ENCODE assay signal across 12 cellular contexts in the genomic region with DNA sequence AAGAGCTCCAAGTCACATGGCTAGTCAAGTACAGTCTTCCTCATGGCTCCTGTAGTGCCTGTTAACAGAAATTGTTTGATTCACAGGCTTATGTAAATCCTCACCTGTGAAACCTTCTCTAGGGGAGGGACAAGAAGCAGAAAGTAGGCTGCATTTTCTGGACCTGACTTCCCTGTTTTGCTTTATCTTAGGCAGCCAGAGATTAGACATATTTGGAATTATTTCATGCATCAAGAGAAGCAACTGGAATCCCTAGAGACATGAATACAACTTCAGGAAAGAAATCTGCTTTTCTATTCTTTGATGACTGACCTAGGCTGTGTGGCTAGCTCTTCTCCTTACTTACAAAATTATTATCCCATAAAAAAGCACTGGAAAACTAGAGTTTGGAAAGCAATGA. TPM values are rescaled to one million over a fixed set of nuclear protein-coding genes. Genes with fewer than 3 reads are reported as not detected.
DNase-seq lines count a peak whose midpoint lies in the region; TF ChIP-seq lines count a peak whose summit lies in the region.
"Had no signal": no experiment of that assay in that cellular context is flagged by ENCODE, and none has a peak within 500 bp of the region (broad histone marks: within the 10 kb centered on the region; RNA-seq: fewer than 3 reads in every experiment).

No MANE protein-coding gene starts in this region.

- H3K9me3 Mint-ChIP-seq in activated CD4-positive, alpha-beta T cell treated with anti-CD3 and anti-CD28 coated beads, Interleukin-2, amount 10 ng/mL, durations not matched to agents 24 days and 14 days, result no peaks in the 10 kb centered on the region
- H3K9me3 Mint-ChIP-seq: T-helper 2 cell treated with Interferon-gamma antibody and Interleukin-4, amounts not matched to agents 5 μg/mL and 100 μg/mL, for 36 hours had no signal

- intact Hi-C loops in activated CD4-positive, alpha-beta T cell treated with anti-CD3 and anti-CD28 coated beads, Interleukin-2, amount 10 ng/mL, durations not matched to agents 24 days and 14 days (cut with micrococcal nuclease), result no loop called here
- intact Hi-C loops in tibial artery (cut with DNase I; ENCODE audit: low total_unique reads), result no loop called here

- H3K27me3 ChIP-seq in tibial artery, result no peaks in the 10 kb centered on the region
- H3K27me3 ChIP-seq: BE2C had no signal

- peak overlapping the region; percentile 61 to 64 for H3K27ac ChIP-seq in coronary artery
- H3K27ac ChIP-seq in mesodermal cell (ENCODE audit: low read depth, low read length, severe bottlenecking), result peak overlapping the region; percentile 38
- H3K27ac ChIP-seq in tibial artery, result peak overlapping the region; percentile 61 to 65

- DNase-seq in activated CD4-positive, alpha-beta T cell treated with anti-CD3 and anti-CD28 coated beads, Interleukin-2, amount 10 ng/mL, durations not matched to agents 24 days and 14 days, result peak; percentile 41
- no peak for DNase-seq in activated CD4-positive, alpha-beta T cell treated with anti-CD3 and anti-CD28 coated beads for 1 hour
- DNase-seq in coronary artery (ENCODE audit: low spot score) (no peak), tibial artery (no peak), DMS 273 (lab: John Stamatoyannopoulos, UW; ENCODE audit: unreplicated experiment) (no peak), DMS153 (lab: John Stamatoyannopoulos, UW) (no peak), NAMALWA (ENCODE audit: low spot score) (no peak)
- DNase-seq: amygdala, BE2C, NCI-H2081 treated with DMSO at 0.1 percent for 48 hours had no signal

- H3K9me3 ChIP-seq in mesodermal cell (ENCODE audit: control insufficient read depth, low read length), result no peaks in the 10 kb centered on the region
- H3K9me3 ChIP-seq in tibial artery, result no peaks in the 10 kb centered on the region
- H3K9me3 ChIP-seq: BE2C had no signal

- H3K4me1 ChIP-seq in mesodermal cell (ENCODE audit: control insufficient read depth, insufficient read depth, low read length, poor library complexity, severe bottlenecking) (peaks cover 8% of the 10 kb centered on the region), tibial artery (peaks cover 0 to 52% (median 32%) of the 10 kb centered on the region in 4 donors)
- H3K4me1 ChIP-seq: BE2C had no signal

- no peak for TF ChIP-seq CTCF in coronary artery (IDR thresholded peaks at IDR 0.05)
- TF ChIP-seq CTCF in tibial artery (IDR thresholded peaks at IDR 0.05), result no peak

- H3K36me3 Mint-ChIP-seq in activated CD4-positive, alpha-beta T cell treated with anti-CD3 and anti-CD28 coated beads, Interleukin-2, amount 10 ng/mL, durations not matched to agents 24 days and 14 days (ENCODE audit: low read depth), result peaks cover 17% of the 10 kb centered on the region

- peak overlapping the region; percentile 17 for H3K27ac Mint-ChIP-seq in activated CD4-positive, alpha-beta T cell treated with anti-CD3 and anti-CD28 coated beads, Interleukin-2, amount 10 ng/mL, durations not matched to agents 24 days and 14 days
- H3K27ac Mint-ChIP-seq: T-helper 2 cell treated with Interferon-gamma antibody and Interleukin-4, amounts not matched to agents 5 μg/mL and 100 μg/mL, for 36 hours had no signal

- H3K4me3 ChIP-seq in coronary artery, result no peak overlapping the region
- H3K4me3 ChIP-seq in mesodermal cell (ENCODE audit: extremely low read depth, insufficient read depth, low read length, poor library complexity, severe bottlenecking), result no peak overlapping the region
- no peak overlapping the region for H3K4me3 ChIP-seq in tibial artery

- H3K36me3 ChIP-seq in mesodermal cell (ENCODE audit: control insufficient read depth, insufficient read depth, low read length) (no peaks in the 10 kb centered on the region), tibial artery (no peaks in the 10 kb centered on the region)
- H3K36me3 ChIP-seq: BE2C had no signal

- H3K27me3 Mint-ChIP-seq in activated CD4-positive, alpha-beta T cell treated with anti-CD3 and anti-CD28 coated beads, Interleukin-2, amount 10 ng/mL, durations not matched to agents 24 days and 14 days, result no peaks in the 10 kb centered on the region

- peaks cover 15% of the 10 kb centered on the region for H3K4me1 Mint-ChIP-seq in activated CD4-positive, alpha-beta T cell treated with anti-CD3 and anti-CD28 coated beads, Interleukin-2, amount 10 ng/mL, durations not matched to agents 24 days and 14 days

- no peak overlapping the region for H3K4me3 Mint-ChIP-seq in activated CD4-positive, alpha-beta T cell treated with anti-CD3 and anti-CD28 coated beads, Interleukin-2, amount 10 ng/mL, durations not matched to agents 24 days and 14 days
- H3K4me3 Mint-ChIP-seq: T-helper 2 cell treated with Interferon-gamma antibody and Interleukin-4, amounts not matched to agents 5 μg/mL and 100 μg/mL, for 36 hours had no signal

RNA-seq across cellular contexts. Expression of a gene that starts 52.3 kb away (rescaled TPM):
- 99.3 and 104 TPM in 2 replicates for total RNA-seq in activated CD4-positive, alpha-beta T cell treated with anti-CD3 and anti-CD28 coated beads, Interleukin-2, amount 10 ng/mL, durations not matched to agents 24 days and 14 days
- polyA plus RNA-seq in mesodermal cell (2013, experiment 1 of 2), result 71.9 TPM
- 84.1 TPM for polyA plus RNA-seq in mesodermal cell (2013, experiment 2 of 2)
